ENCODE assay signal across 34 cellular contexts in the genomic region with DNA sequence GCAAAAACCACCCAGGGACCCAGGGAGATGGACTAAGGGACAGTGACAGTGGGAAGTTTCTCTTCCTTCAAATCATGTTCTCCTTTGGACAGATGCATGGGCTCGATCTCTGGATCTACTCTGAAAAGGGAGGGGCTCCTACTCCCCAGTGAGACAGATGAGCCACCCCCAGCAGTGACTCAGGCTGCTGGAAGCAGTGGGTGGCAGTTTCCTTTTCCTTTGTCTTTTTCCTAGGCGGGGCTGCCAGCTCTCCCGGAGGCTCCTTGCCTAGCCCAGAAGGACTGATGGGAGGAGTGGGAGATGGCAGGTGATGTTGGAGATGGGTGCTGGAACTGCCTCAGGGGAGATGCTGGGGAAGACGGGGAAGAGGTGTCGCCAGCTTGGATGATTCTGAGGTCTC. TPM values are rescaled to one million over a fixed set of nuclear protein-coding genes. Genes with fewer than 3 reads are reported as not detected.
"Had no signal": no experiment of that assay in that cellular context is flagged by ENCODE, and none has a peak within 500 bp of the region (broad histone marks: within the 10 kb centered on the region; RNA-seq: fewer than 3 reads in every experiment).

No MANE protein-coding gene starts in this region.

- H3K4me3 Mint-ChIP-seq: activated CD4-positive, alpha-beta memory T cell treated with anti-CD3 and anti-CD28 coated beads, Interleukin-2, amount 10 ng/mL, durations not matched to agents 7 days and 5 days; activated CD4-positive, alpha-beta T cell treated with anti-CD3 and anti-CD28 coated beads for 36 hours; activated CD4-positive, alpha-beta T cell treated with anti-CD3 and anti-CD28 coated beads, Interleukin-2, amount 10 ng/mL, durations not matched to agents 24 days and 14 days; activated naive CD4-positive, alpha-beta T cell treated with anti-CD3 and anti-CD28 coated beads, Interleukin-2, amount 10 ng/mL, durations not matched to agents 7 days and 5 days; activated naive CD8-positive, alpha-beta T cell treated with anti-CD3 and anti-CD28 coated beads, Interleukin-2, amount 10 ng/mL, durations not matched to agents 7 days and 5 days; activated T-cell treated with anti-CD3 and anti-CD28 coated beads, Interleukin-2, amount 50 U/mL, for 24 hours; activated T-cell treated with anti-CD3 and anti-CD28 coated beads, Interleukin-2, amount 50 U/mL, for 72 hours; brain; dendritic cell treated with granulocyte-macrophage colony-stimulating factor and Interleukin-4, amounts not matched to agents 40 ng/mL and 50 ng/mL, for 4 days; endodermal cell had no signal

- DNase-seq: activated CD4-positive, alpha-beta memory T cell treated with anti-CD3 and anti-CD28 coated beads, Interleukin-2, amount 10 ng/mL, durations not matched to agents 7 days and 5 days; activated CD4-positive, alpha-beta T cell treated with anti-CD3 and anti-CD28 coated beads for 36 hours; activated CD4-positive, alpha-beta T cell treated with anti-CD3 and anti-CD28 coated beads, Interleukin-2, amount 10 ng/mL, durations not matched to agents 24 days and 14 days; activated CD4-positive, alpha-beta T cell treated with anti-CD3 and anti-CD28 coated beads, Interleukin-2, amount 50 U/mL, for 4 hours; activated CD4-positive, CD25-positive, alpha-beta regulatory T cell; activated CD4-positive, CD25-positive, alpha-beta regulatory T cell treated with anti-CD3 and anti-CD28 coated beads, Interleukin-2, amount 50 U/mL, for 72 hours; activated CD8-positive, alpha-beta memory T cell treated with anti-CD3 and anti-CD28 coated beads, Interleukin-2, amount 50 U/mL, for 48 hours; activated gamma-delta T cell; activated naive CD4-positive, alpha-beta T cell; activated naive CD4-positive, alpha-beta T cell treated with anti-CD3 and anti-CD28 coated beads, Interleukin-2, amount 10 ng/mL, durations not matched to agents 7 days and 5 days; activated naive CD8-positive, alpha-beta T cell treated with anti-CD3 and anti-CD28 coated beads, Interleukin-2, amount 10 ng/mL, durations not matched to agents 7 days and 5 days; activated T-cell treated with anti-CD3 and anti-CD28 coated beads for 4 hours; activated T-cell treated with anti-CD3 and anti-CD28 coated beads, Interleukin-2, amount 50 U/mL, for 24 hours; activated T-cell treated with anti-CD3 and anti-CD28 coated beads, Interleukin-2, amount 50 U/mL, for 72 hours; central memory CD4-positive, alpha-beta T cell; cerebellar nuclear complex; colonic mucosa; dorsolateral prefrontal cortex; effector memory CD4-positive, alpha-beta T cell; endodermal cell; foreskin keratinocyte; gastrocnemius medialis; heart left ventricle; T-helper 2 cell had no signal

- H3K27ac ChIP-seq: ascending aorta, breast epithelium, cardiac muscle cell, colonic mucosa, dorsolateral prefrontal cortex, foreskin keratinocyte, gastrocnemius medialis, heart left ventricle had no signal

- H3K27me3 Mint-ChIP-seq: activated CD4-positive, alpha-beta memory T cell treated with anti-CD3 and anti-CD28 coated beads, Interleukin-2, amount 10 ng/mL, durations not matched to agents 7 days and 5 days; activated CD4-positive, alpha-beta T cell treated with anti-CD3 and anti-CD28 coated beads, Interleukin-2, amount 10 ng/mL, durations not matched to agents 24 days and 14 days had no signal

- H3K4me3 ChIP-seq: ascending aorta, breast epithelium, cardiac muscle cell, colonic mucosa, dorsolateral prefrontal cortex, gastrocnemius medialis, heart left ventricle had no signal

- H3K9me3 ChIP-seq: ascending aorta, breast epithelium, colonic mucosa, gastrocnemius medialis, heart left ventricle had no signal

- H3K4me1 Mint-ChIP-seq: activated CD4-positive, alpha-beta memory T cell treated with anti-CD3 and anti-CD28 coated beads, Interleukin-2, amount 10 ng/mL, durations not matched to agents 7 days and 5 days; activated CD4-positive, alpha-beta T cell treated with anti-CD3 and anti-CD28 coated beads, Interleukin-2, amount 10 ng/mL, durations not matched to agents 24 days and 14 days had no signal

- ATAC-seq: activated CD4-positive, alpha-beta T cell treated with anti-CD3 and anti-CD28 coated beads for 36 hours; activated naive CD4-positive, alpha-beta T cell treated with anti-CD3 and anti-CD28 coated beads, Interleukin-2, amount 50 U/mL, for 72 hours; activated T-cell treated with anti-CD3 and anti-CD28 coated beads, Interleukin-2, amount 50 U/mL, for 72 hours; esophagus mucosa; foreskin keratinocyte; gastrocnemius medialis; heart left ventricle had no signal

- H3K4me1 ChIP-seq: ascending aorta, breast epithelium, colonic mucosa, foreskin keratinocyte, gastrocnemius medialis, heart left ventricle had no signal

- H3K9me3 Mint-ChIP-seq: activated CD4-positive, alpha-beta memory T cell treated with anti-CD3 and anti-CD28 coated beads, Interleukin-2, amount 10 ng/mL, durations not matched to agents 7 days and 5 days; activated CD4-positive, alpha-beta T cell treated with anti-CD3 and anti-CD28 coated beads, Interleukin-2, amount 10 ng/mL, durations not matched to agents 24 days and 14 days; endodermal cell had no signal

- H3K27me3 ChIP-seq: ascending aorta, foreskin keratinocyte had no signal

- H3K36me3 ChIP-seq: ascending aorta, breast epithelium, cardiac muscle cell, colonic mucosa, gastrocnemius medialis, heart left ventricle had no signal

- H3K27ac Mint-ChIP-seq: activated CD4-positive, alpha-beta memory T cell treated with anti-CD3 and anti-CD28 coated beads, Interleukin-2, amount 10 ng/mL, durations not matched to agents 7 days and 5 days; activated CD4-positive, alpha-beta T cell treated with anti-CD3 and anti-CD28 coated beads for 36 hours; activated CD4-positive, alpha-beta T cell treated with anti-CD3 and anti-CD28 coated beads, Interleukin-2, amount 10 ng/mL, durations not matched to agents 24 days and 14 days; activated naive CD4-positive, alpha-beta T cell treated with anti-CD3 and anti-CD28 coated beads, Interleukin-2, amount 10 ng/mL, durations not matched to agents 7 days and 5 days; activated naive CD4-positive, alpha-beta T cell treated with anti-CD3 and anti-CD28 coated beads, Interleukin-2, amount 50 U/mL, for 72 hours; activated T-cell treated with anti-CD3 and anti-CD28 coated beads, Interleukin-2, amount 50 U/mL, for 24 hours; activated T-cell treated with anti-CD3 and anti-CD28 coated beads, Interleukin-2, amount 50 U/mL, for 72 hours; brain; dendritic cell treated with granulocyte-macrophage colony-stimulating factor and Interleukin-4, amounts not matched to agents 40 ng/mL and 50 ng/mL, for 4 days; endodermal cell had no signal

- H3K36me3 Mint-ChIP-seq: activated naive CD4-positive, alpha-beta T cell treated with anti-CD3 and anti-CD28 coated beads, Interleukin-2, amount 10 ng/mL, durations not matched to agents 7 days and 5 days; activated naive CD8-positive, alpha-beta T cell treated with anti-CD3 and anti-CD28 coated beads, Interleukin-2, amount 10 ng/mL, durations not matched to agents 7 days and 5 days; brain had no signal

RNA-seq across cellular contexts. Expression of gene IGSF21, which starts 41.0 kb away (rescaled TPM):
- total RNA-seq: activated CD4-positive, alpha-beta memory T cell treated with anti-CD3 and anti-CD28 coated beads, Interleukin-2, amount 10 ng/mL, durations not matched to agents 7 days and 5 days; activated CD4-positive, alpha-beta T cell treated with anti-CD3 and anti-CD28 coated beads for 36 hours; activated CD4-positive, alpha-beta T cell treated with anti-CD3 and anti-CD28 coated beads, Interleukin-2, amount 10 ng/mL, durations not matched to agents 24 days and 14 days; activated naive CD4-positive, alpha-beta T cell treated with anti-CD3 and anti-CD28 coated beads, Interleukin-2, amount 50 U/mL, for 72 hours; activated naive CD8-positive, alpha-beta T cell treated with anti-CD3 and anti-CD28 coated beads, Interleukin-2, amount 10 ng/mL, durations not matched to agents 7 days and 5 days; activated T-cell treated with anti-CD3 and anti-CD28 coated beads, Interleukin-2, amount 50 U/mL, for 72 hours; epithelial cell of proximal tubule; esophagus mucosa; foreskin keratinocyte; glomerular endothelial cell; T-helper 1 cell treated with Interleukin-12 subunit alpha and Interleukin-12 subunit beta and Interleukin-4 antibody, amounts not matched to agents 30 ng/mL and 1 ng/mL, for 36 hours had no signal
- polyA plus RNA-seq: cardiac muscle cell, foreskin keratinocyte had no signal
